Comparison of ENCODE assay signal across 8 cellular contexts in genomic region chr20:9407805-9408421, GRCh38.
A peak's percentile ranks its signal among the peaks of the same experiment; 100 is the strongest.
DNase-seq lines count a peak whose midpoint lies in the region; ATAC-seq and TF ChIP-seq lines count a peak whose summit lies in the region.

No MANE protein-coding gene starts in this region.

- no peak for TF ChIP-seq POLR2A in erythroblast (IDR thresholded peaks at IDR 0.05; ENCODE audit: low read length)
- TF ChIP-seq POLR2A in thyroid gland (IDR thresholded peaks at IDR 0.05): no peak

- POLR2A ChIA-PET in BJ (lab: Charles Lee): interaction anchor here (1.0 kb wide), 1 partner anchor 202 kb away, joined by 4 read pairs; no protein-coding TSS in a partner anchor

- WGBS in thyroid gland, 2 donors: 45 to 49% methylated on average over 8 of the region's 8 CpGs

- peaks cover 37 to 47% of the 10 kb centered on the region in 2 donors for H3K4me1 ChIP-seq in thyroid gland

- no peaks in the 10 kb centered on the region for H3K9me3 ChIP-seq in thyroid gland

- no peak overlapping the region for H3K4me3 Mint-ChIP-seq in activated CD4-positive, alpha-beta T cell treated with anti-CD3 and anti-CD28 coated beads, Interleukin-2, amount 10 ng/mL, durations not matched to agents 24 days and 14 days
- H3K4me3 Mint-ChIP-seq in naive B cell: no peak overlapping the region

- H3K27ac ChIP-seq in thyroid gland: peak overlapping the region in 2 of 3 donors; percentile 59

- H3K27me3 ChIP-seq in BJ (ENCODE audit: control insufficient read depth, insufficient read depth, low read length) (no peaks in the 10 kb centered on the region), thyroid gland (no peaks in the 10 kb centered on the region)

- no peaks in the 10 kb centered on the region for H3K36me3 ChIP-seq in BJ (ENCODE audit: control insufficient read depth, insufficient read depth, low read length)
- H3K36me3 ChIP-seq in thyroid gland: no peaks in the 10 kb centered on the region

- CTCF ChIA-PET in BJ (lab: Yijun Ruan, JAX): interaction anchor here (0.7 to 6.6 kb wide), 42 partner anchors 8 to 1427 kb away, joined by 3 to 195 read pairs (median 4); partner anchors contain the start of gene MKKS

- DNase-seq in BJ (ENCODE audit: low read depth) (peak; percentile 22), NCI-H2196 treated with DMSO at 0.1 percent for 48 hours (lab: John Stamatoyannopoulos, UW; ENCODE audit: unreplicated experiment) (peak; percentile 26), erythroblast (lab: John Stamatoyannopoulos, UW) (peak; percentile 42 to 74), naive B cell (peak; percentile 33), thyroid gland (peak; percentile 75 to 77)
- peak; percentile 85 for DNase-seq in activated CD4-positive, alpha-beta T cell treated with anti-CD3 and anti-CD28 coated beads, Interleukin-2, amount 10 ng/mL, durations not matched to agents 24 days and 14 days

- TF ChIP-seq CTCF in BJ (IDR thresholded peaks at IDR 0.05; ENCODE audit: insufficient read depth, low read depth, low read length): peak; percentile 77
- peak; percentile 59 to 93 (median 86) for TF ChIP-seq CTCF in thyroid gland (IDR thresholded peaks at IDR 0.05)

- H3K9me3 Mint-ChIP-seq in activated CD4-positive, alpha-beta T cell treated with anti-CD3 and anti-CD28 coated beads, Interleukin-2, amount 10 ng/mL, durations not matched to agents 24 days and 14 days: no peaks in the 10 kb centered on the region
- no peaks in the 10 kb centered on the region for H3K9me3 Mint-ChIP-seq in naive B cell

- H3K36me3 Mint-ChIP-seq in activated CD4-positive, alpha-beta T cell treated with anti-CD3 and anti-CD28 coated beads, Interleukin-2, amount 10 ng/mL, durations not matched to agents 24 days and 14 days (ENCODE audit: low read depth): no peaks in the 10 kb centered on the region
- H3K36me3 Mint-ChIP-seq in naive B cell: no peaks in the 10 kb centered on the region

- no peak overlapping the region for H3K27ac Mint-ChIP-seq in activated CD4-positive, alpha-beta T cell treated with anti-CD3 and anti-CD28 coated beads, Interleukin-2, amount 10 ng/mL, durations not matched to agents 24 days and 14 days
- no peak overlapping the region for H3K27ac Mint-ChIP-seq in naive B cell

- H3K4me3 ChIP-seq in BJ (ENCODE audit: low read depth, low read length) (no peak overlapping the region), thyroid gland (replicated peaks in 1 of 3) (no peak overlapping the region)

- intact Hi-C loops in activated CD4-positive, alpha-beta T cell treated with anti-CD3 and anti-CD28 coated beads, Interleukin-2, amount 10 ng/mL, durations not matched to agents 24 days and 14 days (cut with micrococcal nuclease): loop anchor here (1.0 to 10.0 kb wide), 2 partner anchors 202 to 507 kb away; no protein-coding TSS in a partner anchor
- intact Hi-C loops in thyroid gland (cut with DNase I): loop anchor here (2.0 kb wide), 1 partner anchor 203 kb away; no protein-coding TSS in a partner anchor

- no peaks in the 10 kb centered on the region for H3K27me3 Mint-ChIP-seq in activated CD4-positive, alpha-beta T cell treated with anti-CD3 and anti-CD28 coated beads, Interleukin-2, amount 10 ng/mL, durations not matched to agents 24 days and 14 days
- no peaks in the 10 kb centered on the region for H3K27me3 Mint-ChIP-seq in naive B cell

- peak; percentile 69 for ATAC-seq in GM18517 (IDR thresholded peaks at IDR 0.05; ENCODE audit: unreplicated experiment)
- ATAC-seq in HG03064 (IDR thresholded peaks at IDR 0.05; ENCODE audit: low read depth, unreplicated experiment): peak; percentile 69
- ATAC-seq in naive B cell (ENCODE audit: low read depth in 2 of 2): peak; percentile 41 to 58

- no peaks in the 10 kb centered on the region for H3K4me1 Mint-ChIP-seq in activated CD4-positive, alpha-beta T cell treated with anti-CD3 and anti-CD28 coated beads, Interleukin-2, amount 10 ng/mL, durations not matched to agents 24 days and 14 days
- peaks cover 7 to 13% (median 13%) of the 10 kb centered on the region in 3 donors for H3K4me1 Mint-ChIP-seq in naive B cell

Comparison
In these comparisons a context has a peak if more than half of its experiments do, and no peak if none do; other contexts are left out.
1. DNase-seq: peak in every context shown above with its lines; median percentile 85 in activated CD4-positive, alpha-beta T cell treated with anti-CD3 and anti-CD28 coated beads, Interleukin-2, amount 10 ng/mL, durations not matched to agents 24 days and 14 days; 76 in thyroid gland; 58 in erythroblast; 33 in naive B cell; 26 in NCI-H2196 treated with DMSO at 0.1 percent for 48 hours; 22 in BJ.